In genomic region chr7:54758702-54759665, GRCh38 we compare ENCODE assay signal across 8 cellular contexts. TPM values are rescaled to one million over a fixed set of nuclear protein-coding genes. Genes with fewer than 3 reads are reported as not detected.
DNase-seq lines count a peak whose midpoint lies in the region; TF ChIP-seq lines count a peak whose summit lies in the region.

SEC61G (minus strand) TSS chr7:54759211; CDS start chr7:54757588, 1,623 bp downstream.

- H3K9me3 ChIP-seq in neuron (ENCODE audit: low read length): no peaks in the 10 kb centered on the region
- no peaks in the 10 kb centered on the region for H3K9me3 ChIP-seq in subcutaneous abdominal adipose tissue (ENCODE audit: control insufficient read depth in 5 of 5, low read length in 5 of 5)

- H3K4me3 ChIP-seq in neuron (ENCODE audit: low read length) (peak within 1 kb of the TSS; percentile 88), subcutaneous abdominal adipose tissue (ENCODE audit: low read depth in 1 of 5, low read length in 5 of 5) (peak within 1 kb of the TSS; percentile 85 to 98 (median 96))

- in situ Hi-C loops in SK-MEL-5 (cut with HindIII; ENCODE audit: low pct_unique_long_range_greater_than_20kb, low sequenced_read_pairs): no loop called here

- peak within 1 kb of the TSS; percentile 81 for H3K27ac ChIP-seq in subcutaneous abdominal adipose tissue (ENCODE audit: low read depth, low read length)

- DNase-seq in GF-D8 (lab: John Stamatoyannopoulos, UW) (peak; percentile 95), HEK293T (ENCODE audit: extremely low spot score) (peak; percentile 93), MV-4-11 (lab: John Stamatoyannopoulos, UW) (peak; percentile 94), SK-MEL-5 (ENCODE audit: low read depth, low spot score) (peak; percentile 98), foreskin melanocyte (peak; percentile 93)
- peak; percentile 96 for DNase-seq in activated naive CD4-positive, alpha-beta T cell treated with Interleukin-2 at 50 U/mL for 16 hours

- H3K36me3 ChIP-seq in neuron (ENCODE audit: insufficient read depth, low read length) (peaks cover 26% of the 10 kb centered on the region), subcutaneous abdominal adipose tissue (ENCODE audit: control insufficient read depth in 5 of 5, insufficient read depth in 5 of 5, low read length in 5 of 5) (peaks cover 3 to 14% (median 4%) of the 10 kb centered on the region in 5 donors)

- POLR2A ChIA-PET in HEK293T (lab: Yijun Ruan, JAX): interaction anchor here (0.6 to 2.7 kb wide), 23 partner anchors 8 to 1347 kb away, joined by 3 to 20 read pairs (median 3); partner anchors contain the start of genes CCT6A, CHCHD2, PSPH and VSTM2A

- H3K4me1 ChIP-seq in neuron (ENCODE audit: insufficient read depth, low read length) (peaks cover 13% of the 10 kb centered on the region), subcutaneous abdominal adipose tissue (ENCODE audit: control insufficient read depth in 5 of 5, insufficient read depth in 5 of 5, low read length in 5 of 5) (peaks cover 3 to 33% (median 24%) of the 10 kb centered on the region in 5 donors)

- H3K27me3 ChIP-seq in neuron (ENCODE audit: insufficient read depth, low read length) (no peaks in the 10 kb centered on the region), subcutaneous abdominal adipose tissue (ENCODE audit: control insufficient read depth in 5 of 5, insufficient read depth in 4 of 5, low read length in 5 of 5) (no peaks in the 10 kb centered on the region)

- CTCF ChIA-PET in HEK293T (lab: Yijun Ruan, JAX): no interaction called here

- H2AFZ ChIP-seq in neuron (ENCODE audit: low read depth, low read length): peak within 1 kb of the TSS; percentile 75

- H3K9ac ChIP-seq in subcutaneous abdominal adipose tissue (ENCODE audit: low read length in 5 of 5): peak within 1 kb of the TSS; percentile 91 to 98 (median 94)

TF ChIP-seq in HEK293T, 16 proteins besides CTCF, POLR2A, EP300 and RAD21:
- TF ChIP-seq L3MBTL2 (conservative IDR thresholded peaks at IDR 0.05): peak; percentile 43; the same call in 1 of the 2 replicates
- peak; percentile 69 for TF ChIP-seq ELF4 (IDR thresholded peaks at IDR 0.05)
- no peak for TF ChIP-seq ZNF384 (IDR thresholded peaks at IDR 0.05)

RNA-seq across cellular contexts. Expression of gene SEC61G, which starts in this region (rescaled TPM):
- total RNA-seq in SK-MEL-5 (2014; rRNA removed; shearing (Covaris generic)): 399 and 427 TPM in 2 replicates
- polyA plus RNA-seq in SK-MEL-5 (2015; cell fraction: cytosol; rRNA removed): 317 and 476 TPM in 2 replicates
- polyA plus RNA-seq in SK-MEL-5 (2015; cell fraction: nucleus; rRNA removed): 32.8 and 85.9 TPM in 2 replicates

Comparison
In these comparisons a context has a peak if more than half of its experiments do, and no peak if none do; other contexts are left out.
1. Peak in every context shown above with its lines: DNase-seq, H3K4me3 ChIP-seq and H3K27ac ChIP-seq.